ENCODE assay signal across 2 cellular contexts in the genomic region with DNA sequence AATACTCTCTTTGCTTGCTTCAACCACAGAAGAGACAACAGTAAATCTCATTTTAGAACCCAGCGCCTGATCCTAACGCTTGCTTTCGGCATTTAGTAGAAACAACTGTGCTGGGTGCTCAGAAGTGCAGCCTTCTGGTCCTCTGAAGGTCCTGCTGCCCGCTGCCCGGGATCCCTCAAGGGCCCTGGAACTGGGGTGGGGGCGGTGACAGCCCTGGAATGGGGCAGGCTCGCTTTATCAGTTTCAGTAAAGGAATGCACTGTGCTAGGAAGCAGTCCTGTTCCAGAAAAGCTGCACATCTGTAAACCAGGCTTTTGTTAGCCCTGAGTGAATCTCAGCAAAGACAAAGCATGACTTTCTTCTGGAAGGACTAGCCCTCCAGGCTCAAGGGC.
TF ChIP-seq lines count a peak whose summit lies in the region.

No MANE protein-coding gene starts in this region.

TF ChIP-seq in liver, 16 proteins besides CTCF, POLR2A, EP300 and RAD21 (continued from another document):
- TF ChIP-seq, protein P1, sequence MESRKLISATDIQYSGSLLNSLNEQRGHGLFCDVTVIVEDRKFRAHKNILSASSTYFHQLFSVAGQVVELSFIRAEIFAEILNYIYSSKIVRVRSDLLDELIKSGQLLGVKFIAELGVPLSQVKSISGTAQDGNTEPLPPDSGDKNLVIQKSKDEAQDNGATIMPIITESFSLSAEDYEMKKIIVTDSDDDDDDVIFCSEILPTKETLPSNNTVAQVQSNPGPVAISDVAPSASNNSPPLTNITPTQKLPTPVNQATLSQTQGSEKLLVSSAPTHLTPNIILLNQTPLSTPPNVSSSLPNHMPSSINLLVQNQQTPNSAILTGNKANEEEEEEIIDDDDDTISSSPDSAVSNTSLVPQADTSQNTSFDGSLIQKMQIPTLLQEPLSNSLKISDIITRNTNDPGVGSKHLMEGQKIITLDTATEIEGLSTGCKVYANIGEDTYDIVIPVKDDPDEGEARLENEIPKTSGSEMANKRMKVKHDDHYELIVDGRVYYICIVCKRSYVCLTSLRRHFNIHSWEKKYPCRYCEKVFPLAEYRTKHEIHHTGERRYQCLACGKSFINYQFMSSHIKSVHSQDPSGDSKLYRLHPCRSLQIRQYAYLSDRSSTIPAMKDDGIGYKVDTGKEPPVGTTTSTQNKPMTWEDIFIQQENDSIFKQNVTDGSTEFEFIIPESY (IDR thresholded peaks at IDR 0.05) = no peak
- TF ChIP-seq HNF4A (conservative IDR thresholded peaks at IDR 0.05) (no peak), YY1 (IDR thresholded peaks at IDR 0.05) (no peak), HNF4G (IDR thresholded peaks at IDR 0.05) (no peak), FOXA2 (IDR thresholded peaks at IDR 0.05) (no peak), SP1 (IDR thresholded peaks at IDR 0.05) (no peak), FOXA1 (IDR thresholded peaks at IDR 0.05) (no peak), RXRA (IDR thresholded peaks at IDR 0.05) (no peak), NR2F2 (IDR thresholded peaks at IDR 0.05) (no peak), GABPA (IDR thresholded peaks at IDR 0.05 in 1 of 2, conservative IDR thresholded peaks at IDR 0.05 in 1 of 2) (no peak), EGR1 (IDR thresholded peaks at IDR 0.05; ENCODE audit: low read depth in 2 of 2) (no peak)
- TF ChIP-seq, protein P2, sequence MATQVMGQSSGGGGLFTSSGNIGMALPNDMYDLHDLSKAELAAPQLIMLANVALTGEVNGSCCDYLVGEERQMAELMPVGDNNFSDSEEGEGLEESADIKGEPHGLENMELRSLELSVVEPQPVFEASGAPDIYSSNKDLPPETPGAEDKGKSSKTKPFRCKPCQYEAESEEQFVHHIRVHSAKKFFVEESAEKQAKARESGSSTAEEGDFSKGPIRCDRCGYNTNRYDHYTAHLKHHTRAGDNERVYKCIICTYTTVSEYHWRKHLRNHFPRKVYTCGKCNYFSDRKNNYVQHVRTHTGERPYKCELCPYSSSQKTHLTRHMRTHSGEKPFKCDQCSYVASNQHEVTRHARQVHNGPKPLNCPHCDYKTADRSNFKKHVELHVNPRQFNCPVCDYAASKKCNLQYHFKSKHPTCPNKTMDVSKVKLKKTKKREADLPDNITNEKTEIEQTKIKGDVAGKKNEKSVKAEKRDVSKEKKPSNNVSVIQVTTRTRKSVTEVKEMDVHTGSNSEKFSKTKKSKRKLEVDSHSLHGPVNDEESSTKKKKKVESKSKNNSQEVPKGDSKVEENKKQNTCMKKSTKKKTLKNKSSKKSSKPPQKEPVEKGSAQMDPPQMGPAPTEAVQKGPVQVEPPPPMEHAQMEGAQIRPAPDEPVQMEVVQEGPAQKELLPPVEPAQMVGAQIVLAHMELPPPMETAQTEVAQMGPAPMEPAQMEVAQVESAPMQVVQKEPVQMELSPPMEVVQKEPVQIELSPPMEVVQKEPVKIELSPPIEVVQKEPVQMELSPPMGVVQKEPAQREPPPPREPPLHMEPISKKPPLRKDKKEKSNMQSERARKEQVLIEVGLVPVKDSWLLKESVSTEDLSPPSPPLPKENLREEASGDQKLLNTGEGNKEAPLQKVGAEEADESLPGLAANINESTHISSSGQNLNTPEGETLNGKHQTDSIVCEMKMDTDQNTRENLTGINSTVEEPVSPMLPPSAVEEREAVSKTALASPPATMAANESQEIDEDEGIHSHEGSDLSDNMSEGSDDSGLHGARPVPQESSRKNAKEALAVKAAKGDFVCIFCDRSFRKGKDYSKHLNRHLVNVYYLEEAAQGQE (IDR thresholded peaks at IDR 0.05) = no peak
- TF ChIP-seq, protein P3, sequence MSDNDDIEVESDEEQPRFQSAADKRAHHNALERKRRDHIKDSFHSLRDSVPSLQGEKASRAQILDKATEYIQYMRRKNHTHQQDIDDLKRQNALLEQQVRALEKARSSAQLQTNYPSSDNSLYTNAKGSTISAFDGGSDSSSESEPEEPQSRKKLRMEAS (IDR thresholded peaks at IDR 0.05) = no peak
- TF ChIP-seq, protein P4, sequence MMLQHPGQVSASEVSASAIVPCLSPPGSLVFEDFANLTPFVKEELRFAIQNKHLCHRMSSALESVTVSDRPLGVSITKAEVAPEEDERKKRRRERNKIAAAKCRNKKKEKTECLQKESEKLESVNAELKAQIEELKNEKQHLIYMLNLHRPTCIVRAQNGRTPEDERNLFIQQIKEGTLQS (IDR thresholded peaks at IDR 0.05) = no peak

TF ChIP-seq in HepG2, 621 proteins besides CTCF, POLR2A, EP300 and RAD21 (continued from another document):
- TF ChIP-seq, protein P5, sequence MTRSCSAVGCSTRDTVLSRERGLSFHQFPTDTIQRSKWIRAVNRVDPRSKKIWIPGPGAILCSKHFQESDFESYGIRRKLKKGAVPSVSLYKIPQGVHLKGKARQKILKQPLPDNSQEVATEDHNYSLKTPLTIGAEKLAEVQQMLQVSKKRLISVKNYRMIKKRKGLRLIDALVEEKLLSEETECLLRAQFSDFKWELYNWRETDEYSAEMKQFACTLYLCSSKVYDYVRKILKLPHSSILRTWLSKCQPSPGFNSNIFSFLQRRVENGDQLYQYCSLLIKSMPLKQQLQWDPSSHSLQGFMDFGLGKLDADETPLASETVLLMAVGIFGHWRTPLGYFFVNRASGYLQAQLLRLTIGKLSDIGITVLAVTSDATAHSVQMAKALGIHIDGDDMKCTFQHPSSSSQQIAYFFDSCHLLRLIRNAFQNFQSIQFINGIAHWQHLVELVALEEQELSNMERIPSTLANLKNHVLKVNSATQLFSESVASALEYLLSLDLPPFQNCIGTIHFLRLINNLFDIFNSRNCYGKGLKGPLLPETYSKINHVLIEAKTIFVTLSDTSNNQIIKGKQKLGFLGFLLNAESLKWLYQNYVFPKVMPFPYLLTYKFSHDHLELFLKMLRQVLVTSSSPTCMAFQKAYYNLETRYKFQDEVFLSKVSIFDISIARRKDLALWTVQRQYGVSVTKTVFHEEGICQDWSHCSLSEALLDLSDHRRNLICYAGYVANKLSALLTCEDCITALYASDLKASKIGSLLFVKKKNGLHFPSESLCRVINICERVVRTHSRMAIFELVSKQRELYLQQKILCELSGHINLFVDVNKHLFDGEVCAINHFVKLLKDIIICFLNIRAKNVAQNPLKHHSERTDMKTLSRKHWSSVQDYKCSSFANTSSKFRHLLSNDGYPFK (CRISPR knock-in tag; IDR thresholded peaks at IDR 0.05; ENCODE audit: borderline replicate concordance) = no peak
- TF ChIP-seq, protein P6, sequence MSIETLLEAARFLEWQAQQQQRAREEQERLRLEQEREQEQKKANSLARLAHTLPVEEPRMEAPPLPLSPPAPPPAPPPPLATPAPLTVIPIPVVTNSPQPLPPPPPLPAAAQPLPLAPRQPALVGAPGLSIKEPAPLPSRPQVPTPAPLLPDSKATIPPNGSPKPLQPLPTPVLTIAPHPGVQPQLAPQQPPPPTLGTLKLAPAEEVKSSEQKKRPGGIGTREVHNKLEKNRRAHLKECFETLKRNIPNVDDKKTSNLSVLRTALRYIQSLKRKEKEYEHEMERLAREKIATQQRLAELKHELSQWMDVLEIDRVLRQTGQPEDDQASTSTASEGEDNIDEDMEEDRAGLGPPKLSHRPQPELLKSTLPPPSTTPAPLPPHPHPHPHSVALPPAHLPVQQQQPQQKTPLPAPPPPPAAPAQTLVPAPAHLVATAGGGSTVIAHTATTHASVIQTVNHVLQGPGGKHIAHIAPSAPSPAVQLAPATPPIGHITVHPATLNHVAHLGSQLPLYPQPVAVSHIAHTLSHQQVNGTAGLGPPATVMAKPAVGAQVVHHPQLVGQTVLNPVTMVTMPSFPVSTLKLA (IDR thresholded peaks at IDR 0.05) = no peak
- TF ChIP-seq MED8 (CRISPR knock-in tag; IDR thresholded peaks at IDR 0.05; ENCODE audit: insufficient replicate concordance) (no peak), KDM2A (CRISPR knock-in tag; IDR thresholded peaks at IDR 0.05; ENCODE audit: borderline replicate concordance, low read depth) (no peak), FOXP1 (IDR thresholded peaks at IDR 0.05) (no peak), FOXP1 (CRISPR knock-in tag; IDR thresholded peaks at IDR 0.05) (no peak)
